ENCODE assay signal across 23 cellular contexts in the genomic region with DNA sequence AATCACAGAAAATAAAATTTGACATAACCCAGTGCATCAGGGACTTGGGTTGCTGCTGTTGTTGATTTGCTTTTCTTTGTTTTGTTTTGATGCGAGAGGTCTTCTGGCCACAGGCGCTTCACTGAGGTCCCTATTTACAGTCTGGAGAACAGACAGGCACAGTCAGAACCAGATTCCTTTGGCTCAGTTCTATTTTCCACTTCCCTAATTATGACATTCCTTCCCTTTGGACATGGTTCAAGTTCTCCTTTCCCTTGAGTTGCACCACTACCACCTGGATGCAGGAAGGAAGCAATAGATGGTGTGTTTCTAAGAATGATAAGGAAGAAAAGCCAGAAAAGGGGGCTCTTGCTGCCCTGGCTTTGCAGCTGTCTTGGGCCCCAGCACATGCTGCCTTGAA.
DNase-seq lines count a peak whose midpoint lies in the region; ATAC-seq and TF ChIP-seq lines count a peak whose summit lies in the region.
"Had no signal": no experiment of that assay in that cellular context is flagged by ENCODE, and none has a peak within 500 bp of the region (broad histone marks: within the 10 kb centered on the region; RNA-seq: fewer than 3 reads in every experiment).

No MANE protein-coding gene starts in this region.

- H3K4me1 ChIP-seq in right atrium auricular region (peaks cover 0 to 17% of the 10 kb centered on the region in 2 donors), left lung (peaks cover 0 to 17% of the 10 kb centered on the region in 2 donors)

- H3K4me3 ChIP-seq in right atrium auricular region (no peak overlapping the region), left lung (no peak overlapping the region)

- ATAC-seq in Right ventricle myocardium inferior: peak; percentile 35
- ATAC-seq in left lung: peak; percentile 20
- ATAC-seq in GM19397 (IDR thresholded peaks at IDR 0.05; ENCODE audit: unreplicated experiment): no peak
- ATAC-seq: HepG2 had no signal

- H3K36me3 ChIP-seq in right atrium auricular region: no peaks in the 10 kb centered on the region
- H3K36me3 ChIP-seq in left lung: no peaks in the 10 kb centered on the region

- H3K27ac ChIP-seq in right atrium auricular region (no peak overlapping the region), left lung (no peak overlapping the region)
- H3K27ac ChIP-seq: 22Rv1 had no signal

- intact Hi-C loops in Right ventricle myocardium inferior (cut with DNase I) (loop anchor here (5.0 kb wide), 1 partner anchor 102 kb away; no protein-coding TSS in a partner anchor), left lung (cut with DNase I) (no loop called here)

- no peaks in the 10 kb centered on the region for H3K27me3 ChIP-seq in right atrium auricular region
- H3K27me3 ChIP-seq in left lung: no peaks in the 10 kb centered on the region

- H3K9me3 ChIP-seq in right atrium auricular region (no peaks in the 10 kb centered on the region), left lung (no peaks in the 10 kb centered on the region)

- TF ChIP-seq CTCF in right atrium auricular region (IDR thresholded peaks at IDR 0.05): no peak
- TF ChIP-seq CTCF in left lung (IDR thresholded peaks at IDR 0.05): no peak

- DNase-seq in Right ventricle myocardium inferior (ENCODE audit: missing footprints) (no peak), right atrium auricular region (ENCODE audit: low spot score) (no peak), cerebellar cortex (ENCODE audit: low spot score) (peak; percentile 77), left lung (no peak), pons (ENCODE audit: low spot score) (peak; percentile 67), NCI-H146 (lab: John Stamatoyannopoulos, UW) (no peak), NCI-H748 (lab: John Stamatoyannopoulos, UW; ENCODE audit: unreplicated experiment) (no peak)
- DNase-seq: AML-193; CD4-positive, CD25-positive, alpha-beta regulatory T cell; COR-L47; DMS 273 treated with DMSO at 0.1 percent for 48 hours; DND-41; GDM1; KBM-7; NCI-H1105 treated with DMSO at 0.1 percent for 48 hours; NCI-H187; NCI-H2227 treated with DMSO at 0.1 percent for 48 hours; NCI-H510A treated with DMSO at 0.1 percent for 48 hours; NCI-H82; SIG-M5 had no signal

Comparison
In these comparisons a context has a peak if more than half of its experiments do, and no peak if none do; other contexts are left out.
1. DNase-seq: peak in cerebellar cortex (single experiment) and pons (single experiment); none in Right ventricle myocardium inferior (single experiment), right atrium auricular region (single experiment), left lung (0 of 2), NCI-H146 (single experiment) and NCI-H748 (single experiment).